ENCODE assay signal across 23 cellular contexts in genomic region chr5:142250119-142250518, GRCh38.
DNase-seq lines count a peak whose midpoint lies in the region; ATAC-seq and TF ChIP-seq lines count a peak whose summit lies in the region.
"Had no signal": no experiment of that assay in that cellular context is flagged by ENCODE, and none has a peak within 500 bp of the region (broad histone marks: within the 10 kb centered on the region; RNA-seq: fewer than 3 reads in every experiment).

No MANE protein-coding gene starts in this region.

- ATAC-seq in left colon = peak; percentile 40
- no peak for ATAC-seq in upper lobe of left lung (ENCODE audit: low FRiP score in 2 of 2)
- no peak for ATAC-seq in left cardiac atrium
- ATAC-seq: Panc1 had no signal

- peak overlapping the region; percentile 81 for H3K27ac Mint-ChIP-seq in neural progenitor cell
- H3K27ac Mint-ChIP-seq: IgD-negative memory B cell had no signal

- no peaks in the 10 kb centered on the region for H3K79me2 ChIP-seq in neural progenitor cell (ENCODE audit: low read depth)

- H3K9ac ChIP-seq in neural progenitor cell = no peak overlapping the region
- H3K9ac ChIP-seq: KMS-11 had no signal

- no peak overlapping the region for H3K4me3 Mint-ChIP-seq in neural progenitor cell
- H3K4me3 Mint-ChIP-seq: IgD-negative memory B cell had no signal

- peaks cover 2% of the 10 kb centered on the region for H3K9me3 Mint-ChIP-seq in neural progenitor cell

- H3K27me3 ChIP-seq in neural progenitor cell (no peaks in the 10 kb centered on the region), upper lobe of left lung (no peaks in the 10 kb centered on the region)
- H3K27me3 ChIP-seq: BE2C had no signal

- intact Hi-C loops in left colon (cut with DNase I, micrococcal nuclease) (no loop called here), left cardiac atrium (cut with DNase I) (no loop called here)

- H3F3A ChIP-seq in neural progenitor cell (ENCODE audit: low read depth) = peaks cover 7% of the 10 kb centered on the region

- peaks cover 9% of the 10 kb centered on the region for H3K27me3 Mint-ChIP-seq in neural progenitor cell (ENCODE audit: insufficient read depth, low read depth)

- H4K20me1 ChIP-seq in neural progenitor cell (ENCODE audit: low read depth) = no peaks in the 10 kb centered on the region

- peak overlapping the region; percentile 83 for H3K27ac ChIP-seq in C4-2B
- peak overlapping the region; percentile 94 for H3K27ac ChIP-seq in VCaP
- no peak overlapping the region for H3K27ac ChIP-seq in neural progenitor cell
- no peak overlapping the region for H3K27ac ChIP-seq in upper lobe of left lung
- H3K27ac ChIP-seq: KMS-11, SK-N-MC had no signal

- no peak for TF ChIP-seq POLR2A in upper lobe of left lung (IDR thresholded peaks at IDR 0.05)

- H3K4me1 ChIP-seq in neural progenitor cell (peaks cover 22% of the 10 kb centered on the region), upper lobe of left lung (peaks cover 0 to 11% (median 7%) of the 10 kb centered on the region in 4 donors)
- H3K4me1 ChIP-seq: BE2C had no signal

- H3K36me3 Mint-ChIP-seq in neural progenitor cell = no peaks in the 10 kb centered on the region
- H3K36me3 Mint-ChIP-seq: IgD-negative memory B cell had no signal

- no peaks in the 10 kb centered on the region for H3K36me3 ChIP-seq in neural progenitor cell
- H3K36me3 ChIP-seq in upper lobe of left lung = no peaks in the 10 kb centered on the region
- H3K36me3 ChIP-seq: BE2C had no signal

- TF ChIP-seq EP300 in upper lobe of left lung (IDR thresholded peaks at IDR 0.05) = no peak

- H3K9me3 ChIP-seq in neural progenitor cell (ENCODE audit: low read depth) (no peaks in the 10 kb centered on the region), upper lobe of left lung (no peaks in the 10 kb centered on the region)
- H3K9me3 ChIP-seq: BE2C had no signal

- no peak for DNase-seq in left colon
- no peak for DNase-seq in neural progenitor cell (ENCODE audit: low spot score)
- no peak for DNase-seq in upper lobe of left lung
- DNase-seq in left cardiac atrium = no peak
- DNase-seq in D341Med (ENCODE audit: low spot score) = no peak
- no peak for DNase-seq in NCI-H82 (lab: John Stamatoyannopoulos, UW)
- DNase-seq: 8988T, ACHN, BE2C, H7, MM.1S, NCI-H1417, NCI-H1694, NCI-H2029 treated with DMSO at 0.1 percent for 48 hours, NCI-H446 treated with DMSO at 0.1 percent for 48 hours, NCI-H526, SHP77 treated with DMSO at 0.1 percent for 48 hours had no signal

- peaks cover 28% of the 10 kb centered on the region for H3K4me1 Mint-ChIP-seq in neural progenitor cell
- H3K4me1 Mint-ChIP-seq: IgD-negative memory B cell had no signal

- H2AFZ ChIP-seq in neural progenitor cell (replicated peaks) = no peak overlapping the region

- no peak overlapping the region for H3K4me3 ChIP-seq in neural progenitor cell
- H3K4me3 ChIP-seq in upper lobe of left lung = no peak overlapping the region
- H3K4me3 ChIP-seq: SK-N-MC had no signal

- TF ChIP-seq CTCF in C4-2B (conservative IDR thresholded peaks at IDR 0.05) = no peak
- TF ChIP-seq CTCF in VCaP (conservative IDR thresholded peaks at IDR 0.05) = no peak
- TF ChIP-seq CTCF in neural progenitor cell (IDR thresholded peaks at IDR 0.05) = no peak
- no peak for TF ChIP-seq CTCF in upper lobe of left lung (IDR thresholded peaks at IDR 0.05)

- H3K4me2 ChIP-seq in neural progenitor cell = no peak overlapping the region
- H3K4me2 ChIP-seq: KMS-11 had no signal

Comparison
In these comparisons a context has a peak if more than half of its experiments do, and no peak if none do; other contexts are left out.
1. H3K27ac ChIP-seq: peak in C4-2B (single experiment) and VCaP (single experiment); none in neural progenitor cell (single experiment) and upper lobe of left lung (0 of 4).